ENCODE assay signal across 8 cellular contexts in the genomic region with DNA sequence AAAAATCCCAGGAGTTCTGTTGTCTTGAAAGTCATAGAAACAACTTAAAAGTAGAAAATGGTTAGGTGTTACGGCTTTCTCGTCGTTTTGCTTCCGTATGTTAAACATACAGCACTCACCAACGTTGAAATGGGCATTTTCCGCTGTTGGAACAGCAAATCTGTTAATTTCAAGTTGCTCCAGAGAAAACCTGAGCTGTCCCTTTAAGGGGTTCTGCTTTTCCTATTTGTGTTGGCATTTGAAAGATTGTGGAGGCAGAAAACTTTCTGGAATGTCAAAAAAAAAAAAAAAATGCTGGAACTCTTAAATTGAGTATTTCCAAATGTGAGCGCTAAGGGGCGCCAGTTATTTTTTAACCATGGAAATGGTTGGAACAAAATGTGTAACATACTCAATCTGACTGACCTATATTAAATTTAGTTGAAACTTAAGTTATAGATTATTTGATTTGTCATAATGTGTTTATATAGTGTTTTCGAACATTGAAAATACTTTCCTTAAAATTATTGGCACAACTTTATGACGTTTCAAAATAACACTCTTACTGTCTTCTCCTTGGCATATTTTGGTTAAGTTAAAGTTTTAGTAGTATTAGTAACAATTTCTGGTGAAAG. TPM values are rescaled to one million over a fixed set of nuclear protein-coding genes. Genes with fewer than 3 reads are reported as not detected.
A peak's percentile ranks its signal among the peaks of the same experiment; 100 is the strongest.
DNase-seq lines count a peak whose midpoint lies in the region; ATAC-seq, FAIRE-seq and TF ChIP-seq lines count a peak whose summit lies in the region.

No MANE protein-coding gene starts in this region.

- H3K4me3 ChIP-seq in BJ (ENCODE audit: low read depth, low read length) = peak overlapping the region; percentile 94
- H3K4me3 ChIP-seq in PC-9 = peak overlapping the region; percentile 93
- peak overlapping the region; percentile 94 for H3K4me3 ChIP-seq in astrocyte of the spinal cord (ENCODE audit: low read depth, low read length)
- H3K4me3 ChIP-seq in iPS-11a (ENCODE audit: low read depth, low read length) = peak overlapping the region; percentile 82
- peak overlapping the region; percentile 71 to 96 (median 87) for H3K4me3 ChIP-seq in gastrocnemius medialis

- H3K79me2 ChIP-seq in PC-9 (ENCODE audit: low read depth) = peaks cover 84% of the 10 kb centered on the region

- peak overlapping the region; percentile 71 for H3K27ac ChIP-seq in PC-9
- H3K27ac ChIP-seq in gastrocnemius medialis = peak overlapping the region; percentile 98 to 99 (median 99)

- H3K36me3 ChIP-seq in BJ (ENCODE audit: control insufficient read depth, insufficient read depth, low read length) (no peaks in the 10 kb centered on the region), PC-9 (ENCODE audit: low read depth) (0 out of 2 replicates have a peak, but pooled peaks cover 3% of the 10 kb centered on the region), gastrocnemius medialis (no peaks in the 10 kb centered on the region)

- no peaks in the 10 kb centered on the region for H3K9me2 ChIP-seq in PC-9 (ENCODE audit: insufficient read depth)

- ATAC-seq in gastrocnemius medialis = peak in 1 of 2 donors; percentile 0
- no peak for ATAC-seq in GM19452 (IDR thresholded peaks at IDR 0.05; ENCODE audit: unreplicated experiment)

- POLR2A ChIA-PET in BJ (lab: Charles Lee) (interaction anchor here (0.5 to 0.7 kb wide), 4 partner anchors 113 to 1981 kb away, joined by 3 to 5 read pairs (median 4); no protein-coding TSS in a partner anchor), PC-9 (lab: Charles Lee; ENCODE audit: unreplicated experiment) (interaction anchor here (0.7 to 0.9 kb wide), 2 partner anchors 152 to 417 kb away, joined by 8 to 11 read pairs; no protein-coding TSS in a partner anchor)

- peak overlapping the region; percentile 96 for H3K4me2 ChIP-seq in PC-9

- no peaks in the 10 kb centered on the region for H3K9me3 ChIP-seq in PC-9 (ENCODE audit: insufficient read depth, low read depth)
- no peaks in the 10 kb centered on the region for H3K9me3 ChIP-seq in gastrocnemius medialis

- peaks cover 46% of the 10 kb centered on the region for H4K20me1 ChIP-seq in PC-9 (ENCODE audit: insufficient read depth)

- no peaks in the 10 kb centered on the region for H3F3A ChIP-seq in PC-9 (ENCODE audit: insufficient read depth, low read depth)

- peak in 1 of 2 donors; percentile 55 for TF ChIP-seq POLR2A in gastrocnemius medialis (IDR thresholded peaks at IDR 0.05)

- peak; percentile 68 for FAIRE-seq in GM19239 (lab: Jason Lieb, UNC)

- 0 out of 2 replicates have a peak overlapping the region, but pooled peaks have one; percentile 73 for H2AFZ ChIP-seq in PC-9

- CTCF ChIA-PET in BJ (lab: Yijun Ruan, JAX) (interaction anchor here (0.6 to 1.7 kb wide), 9 partner anchors 12 to 907 kb away, joined by 3 to 4 read pairs (median 3); no protein-coding TSS in a partner anchor), PC-9 (lab: Charles Lee) (interaction anchor here (0.8 kb wide), 1 partner anchor 25 kb away, joined by 5 read pairs; no protein-coding TSS in a partner anchor)

- H3K27me3 ChIP-seq in BJ (ENCODE audit: control insufficient read depth, insufficient read depth, low read length) (no peaks in the 10 kb centered on the region), PC-9 (ENCODE audit: insufficient read depth, low read depth) (no peaks in the 10 kb centered on the region), gastrocnemius medialis (no peaks in the 10 kb centered on the region)

- peak; percentile 44 for DNase-seq in BJ (ENCODE audit: low read depth)
- DNase-seq in GM19239 (ENCODE audit: insufficient read length, low spot score) = no peak
- peak; percentile 28 to 76 for DNase-seq in PC-9
- DNase-seq in astrocyte of the spinal cord (ENCODE audit: low read depth, low spot score) = peak; percentile 93
- peak in 1 of 2 donors; percentile 43 for DNase-seq in gastrocnemius medialis
- DNase-seq in NK-92 (lab: John Stamatoyannopoulos, UW; ENCODE audit: unreplicated experiment) = no peak

- TF ChIP-seq CTCF in BJ (IDR thresholded peaks at IDR 0.05; ENCODE audit: insufficient read depth, low read depth, low read length) (peak; percentile 63), PC-9 (conservative IDR thresholded peaks at IDR 0.05) (peak; percentile 83), astrocyte of the spinal cord (IDR thresholded peaks at IDR 0.05; ENCODE audit: low read depth, low read length) (peak; percentile 53), gastrocnemius medialis (IDR thresholded peaks at IDR 0.05 in 4 of 5, conservative IDR thresholded peaks at IDR 0.05 in 1 of 5) (peak; percentile 51 to 68 (median 54))

- BruUV-seq in PC-9 (replicated peaks; lab: Mats Ljungman, UMichigan) = no TSS peak

- intact Hi-C loops in PC-9 (cut with micrococcal nuclease; ENCODE audit: unreplicated experiment) (loop anchor here (1.0 to 5.0 kb wide), 3 partner anchors 235 to 1511 kb away; no protein-coding TSS in a partner anchor), gastrocnemius medialis (cut with DNase I; ENCODE audit: low total_unique reads) (loop anchor here (1.0 to 10.0 kb wide), 5 partner anchors 78 to 1508 kb away; partner anchors contain the start of genes PACRG and PRKN)

- in situ Hi-C loops in astrocyte of the spinal cord (cut with HindIII; ENCODE audit: low sequenced_read_pairs) (no loop called here), gastrocnemius medialis (cut with MboI; ENCODE audit: low sequenced_read_pairs in 4 of 4) (loop anchor here in 2 of 4 donors (25.0 kb wide), 2 partner anchors 554 to 1821 kb away; no protein-coding TSS in a partner anchor)

- H3K4me1 ChIP-seq in PC-9 (replicated peaks; ENCODE audit: insufficient read depth) (peaks cover 49% of the 10 kb centered on the region), gastrocnemius medialis (peaks cover 29 to 34% of the 10 kb centered on the region in 2 donors)

RNA-seq across cellular contexts. Expression of gene QKI, which starts 2.2 kb away (rescaled TPM):
- polyA plus RNA-seq in BJ (2011; rRNA removed) = 114 and 143 TPM in 2 replicates
- 158 and 228 TPM in 2 replicates for polyA minus RNA-seq in BJ (2011; rRNA and poly(A)+ RNA removed)
- total RNA-seq in PC-9 (2021) (47.1 and 50.8 TPM in 2 replicates), gastrocnemius medialis (100 to 1,000 TPM; 283 to 425 (median 344) TPM)

Comparison
In these comparisons a context has a peak if more than half of its experiments do, and no peak if none do; other contexts are left out.
1. DNase-seq: peak in BJ (single experiment), PC-9 (2 of 2) and astrocyte of the spinal cord (single experiment); none in GM19239 (single experiment) and NK-92 (single experiment).
2. Peak in every context shown above with its lines, with median percentiles within 50 percentile points of each other: H3K4me3 ChIP-seq and CTCF ChIP-seq.